ENCODE assay signal across 7 cellular contexts in genomic region chr11:67774175-67774574, GRCh38.
DNase-seq lines count a peak whose midpoint lies in the region; ATAC-seq, FAIRE-seq and TF ChIP-seq lines count a peak whose summit lies in the region.
"Not testable (repeated sequence)": the region's sequence is repeated elsewhere in the genome, so short reads cannot be mapped to it uniquely, and the experiment has no call there.

No MANE protein-coding gene starts in this region.

- TF ChIP-seq POLR2A in K562 (conservative IDR thresholded peaks at IDR 0.05) = not testable (repeated sequence)

- not testable (repeated sequence) for FAIRE-seq in K562 (lab: Jason Lieb, UNC)

- not testable (repeated sequence) for H2AFZ ChIP-seq in K562 (ENCODE audit: low read depth, low read length)

- not testable (repeated sequence) for H3K4me3 ChIP-seq in BLaER1 treated with 17β-estradiol and CSF1 and Interleukin-3, amounts not matched to agents 10 nM and 100 nM; HEK293 (ENCODE audit: low read depth, low read length); K562; left ventricle myocardium inferior

- CTCF ChIA-PET in HEK293 (lab: Yijun Ruan, JAX) = interaction anchor here (1.5 kb wide), 1 partner anchor 18 kb away, joined by 5 read pairs; no protein-coding TSS in a partner anchor
- CTCF ChIA-PET in K562 (lab: Yijun Ruan, JAX; ENCODE audit: low intra/inter-chr PET ratio) = not testable (repeated sequence)

- DNase-seq in NCI-H1417 (lab: John Stamatoyannopoulos, UW) (peak; percentile 47 to 83 (median 65)), NCI-H2227 treated with DMSO at 0.1 percent for 48 hours (lab: John Stamatoyannopoulos, UW) (peak; percentile 45), NCI-H82 (lab: John Stamatoyannopoulos, UW) (peak; percentile 66), left ventricle myocardium inferior (peak; percentile 50)
- DNase-seq in K562 (ENCODE audit: extremely low read depth in 1 of 4, low spot score in 3 of 4) = not testable (repeated sequence)

- WGBS in K562 (ENCODE audit: insufficient coverage, low coverage, missing lambda C conversion rate) = 0% methylated on average over 8 of the region's 8 CpGs

- H3K79me2 ChIP-seq in K562 (ENCODE audit: control insufficient read depth, insufficient read depth, low read length) = not testable (repeated sequence)

- not testable (repeated sequence) for H3K9me1 ChIP-seq in K562 (ENCODE audit: control insufficient read depth, insufficient read depth, low read length)

- peaks cover 6 to 28% (median 20%) of the 10 kb centered on the region in 10 experiments; a peak in 18 of 20 replicates for H3K4me1 ChIP-seq in BLaER1 treated with 17β-estradiol and CSF1 and Interleukin-3, amounts not matched to agents 10 nM and 100 nM
- H3K4me1 ChIP-seq in HEK293 (ENCODE audit: control insufficient read depth, insufficient read depth, low read length); K562 (replicated peaks in 1 of 2; ENCODE audit: control insufficient read depth in 2 of 2, insufficient read depth in 2 of 2, low read length in 2 of 2): not testable (repeated sequence)
- peaks cover 13% of the 10 kb centered on the region for H3K4me1 ChIP-seq in left ventricle myocardium inferior

- not testable (repeated sequence) for TF ChIP-seq RAD21 in K562 (CRISPR knock-in tag; conservative IDR thresholded peaks at IDR 0.05 in 1 of 2, IDR thresholded peaks at IDR 0.05 in 1 of 2)

- not testable (repeated sequence) for H3K27me3 ChIP-seq in BLaER1 treated with 17β-estradiol and CSF1 and Interleukin-3, amounts not matched to agents 10 nM and 100 nM; left ventricle myocardium inferior (ENCODE audit: low read depth)
- H3K27me3 ChIP-seq in K562 (ENCODE audit: control insufficient read depth in 2 of 2, insufficient read depth in 2 of 2, low read length in 2 of 2) = peaks cover 4 to 19% of the 10 kb centered on the region in 2 experiments; a peak in 3 of 5 replicates

- ATAC-seq in K562 = not testable (repeated sequence)

- not testable (repeated sequence) for BruUV-seq in K562 (replicated peaks; lab: Mats Ljungman, UMichigan)

- POLR2A ChIA-PET in HEK293 (lab: Yijun Ruan, JAX); K562 (lab: Yijun Ruan, JAX): not testable (repeated sequence)

- TF ChIP-seq EP300 in K562 (IDR thresholded peaks at IDR 0.05; ENCODE audit: low read length) = not testable (repeated sequence)

- peak overlapping the region in 9 of 11 experiments; percentile 46 to 78 (median 67); a peak in 18 of 22 replicates for H3K4me2 ChIP-seq in BLaER1 treated with 17β-estradiol and CSF1 and Interleukin-3, amounts not matched to agents 10 nM and 100 nM
- H3K4me2 ChIP-seq in K562 (ENCODE audit: insufficient read depth, low read length) = not testable (repeated sequence)

- H3K36me3 ChIP-seq in BLaER1 treated with 17β-estradiol and CSF1 and Interleukin-3, amounts not matched to agents 10 nM and 100 nM; HEK293 (ENCODE audit: control insufficient read depth in 2 of 2, insufficient read depth in 1 of 2, low read length in 2 of 2); K562 (ENCODE audit: control insufficient read depth, insufficient read depth, low read length); left ventricle myocardium inferior: not testable (repeated sequence)

- intact Hi-C loops in K562 (cut with micrococcal nuclease); left ventricle myocardium inferior (cut with micrococcal nuclease): not testable (repeated sequence)

- H4K20me1 ChIP-seq in BLaER1 treated with 17β-estradiol and CSF1 and Interleukin-3, amounts not matched to agents 10 nM and 100 nM; K562 (replicated peaks; ENCODE audit: control insufficient read depth, insufficient read depth, low read length): not testable (repeated sequence)

- in situ Hi-C loops in K562 (cut with MboI) = not testable (repeated sequence)

- not testable (repeated sequence) for H3K9ac ChIP-seq in BLaER1 treated with 17β-estradiol and CSF1 and Interleukin-3, amounts not matched to agents 10 nM and 100 nM; K562 (ENCODE audit: insufficient read depth in 1 of 2, low read depth in 2 of 2, low read length in 2 of 2)

- TF ChIP-seq CTCF in HEK293 (tag by site-specific recombination; IDR thresholded peaks at IDR 0.05); K562 (IDR thresholded peaks at IDR 0.05 in 2 of 3, conservative IDR thresholded peaks at IDR 0.05 in 1 of 3; ENCODE audit: insufficient read depth in 2 of 3, low read depth in 1 of 3, low read length in 3 of 3); left ventricle myocardium inferior (IDR thresholded peaks at IDR 0.05; ENCODE audit: borderline replicate concordance): not testable (repeated sequence)

- not testable (repeated sequence) for H3K9me3 ChIP-seq in BLaER1 treated with 17β-estradiol and CSF1 and Interleukin-3, amounts not matched to agents 10 nM and 100 nM (replicated peaks in 1 of 11); HEK293 (ENCODE audit: control insufficient read depth, insufficient read depth, low read depth, low read length); K562 (replicated peaks; ENCODE audit: control insufficient read depth, insufficient read depth, low read depth, low read length); left ventricle myocardium inferior (replicated peaks)

- not testable (repeated sequence) for H3K27ac ChIP-seq in BLaER1 treated with 17β-estradiol and CSF1 and Interleukin-3, amounts not matched to agents 10 nM and 100 nM; HEK293 (ENCODE audit: extremely low read depth, low read depth, low read length); K562 (ENCODE audit: extremely low read depth, low read depth, low read length); left ventricle myocardium inferior (replicated peaks)

TF ChIP-seq in HEK293, 187 proteins besides CTCF, POLR2A, EP300 and RAD21:
- TF ChIP-seq FEZF1 (tag by site-specific recombination; IDR thresholded peaks at IDR 0.05) = peak; percentile 28; the same call in 1 of the 2 replicates

TF ChIP-seq in K562, 482 proteins besides CTCF, POLR2A, EP300 and RAD21:
- peak; percentile 33; the same call in 1 of the 2 replicates for TF ChIP-seq NFIC (IDR thresholded peaks at IDR 0.05)
